17 cellular contexts compared by ENCODE assay signal in the genomic region with DNA sequence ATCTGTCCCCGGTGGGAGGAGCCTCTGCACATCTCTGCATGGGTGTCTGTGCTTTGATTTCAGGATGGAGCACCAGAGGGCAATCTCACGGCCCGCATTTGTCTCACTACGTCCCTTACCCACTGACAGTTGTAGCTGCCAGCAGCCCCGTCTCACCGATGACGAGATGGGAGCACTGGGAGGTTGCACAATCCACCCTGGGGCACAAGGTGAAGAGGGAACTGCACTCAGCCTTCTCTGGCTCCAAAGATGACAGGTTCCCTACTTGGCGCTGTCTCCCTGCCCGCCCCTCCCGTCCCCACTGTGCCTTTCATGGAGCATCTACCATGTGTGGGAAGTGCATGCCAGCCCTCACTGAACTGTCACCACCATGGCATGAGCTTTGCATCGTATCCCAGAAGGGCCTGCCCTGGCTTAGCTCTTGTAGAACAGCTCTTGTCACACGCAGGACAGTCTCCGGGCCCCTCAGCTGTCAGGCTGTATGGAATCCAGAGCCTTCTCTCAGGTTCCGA.
DNase-seq lines count a peak whose midpoint lies in the region; TF ChIP-seq lines count a peak whose summit lies in the region.
"Had no signal": no experiment of that assay in that cellular context is flagged by ENCODE, and none has a peak within 500 bp of the region (broad histone marks: within the 10 kb centered on the region; RNA-seq: fewer than 3 reads in every experiment).

No MANE protein-coding gene starts in this region.

- H3K36me3 ChIP-seq in PC-9 (ENCODE audit: low read depth): no peaks in the 10 kb centered on the region
- no peaks in the 10 kb centered on the region for H3K36me3 ChIP-seq in trophoblast cell (ENCODE audit: control insufficient read depth in 1 of 2, insufficient read depth in 2 of 2, low read length in 2 of 2)

- DNase-seq in ELF-1 (ENCODE audit: low read depth, low spot score) (peak; percentile 43), PC-9 (peak; percentile 68 to 83), epithelial cell of esophagus (ENCODE audit: low read depth) (peak; percentile 85), trophoblast cell (peak; percentile 99 to 100), progenitor cell of endocrine pancreas (ENCODE audit: low spot score, unreplicated experiment) (no peak), osteocyte (ENCODE audit: extremely low spot score, unreplicated experiment) (no peak), coronary artery (ENCODE audit: low spot score) (no peak)
- DNase-seq in activated T-cell treated with anti-CD3 and anti-CD28 coated beads, Interleukin-2, amount 50 U/mL, for 24 hours: no peak
- DNase-seq: activated CD4-positive, alpha-beta T cell treated with anti-CD3 and anti-CD28 coated beads for 48 hours; activated effector memory CD4-positive, alpha-beta T cell treated with anti-CD3 and anti-CD28 coated beads, Interleukin-2, amount 50 U/mL, for 16 hours; effector memory CD4-positive, alpha-beta T cell; hypothalamus; NCI-H1436 treated with DMSO at 0.1 percent for 48 hours; stimulated activated CD4-positive, alpha-beta T cell treated with anti-CD3 and anti-CD28 coated beads, Interleukin-4, amount 100 ng/mL, for 1 hour had no signal

- POLR2A ChIA-PET in PC-9 (lab: Charles Lee; ENCODE audit: unreplicated experiment): interaction anchor here (0.7 kb wide), 1 partner anchor 99 kb away, joined by 6 read pairs; no protein-coding TSS in a partner anchor

- H4K12ac ChIP-seq in trophoblast cell (ENCODE audit: low read depth, low read length): no peak overlapping the region

- H3K4ac ChIP-seq in trophoblast cell (ENCODE audit: low read depth, low read length): no peak overlapping the region

- H3K9me3 ChIP-seq in PC-9 (ENCODE audit: insufficient read depth, low read depth) (no peaks in the 10 kb centered on the region), trophoblast cell (ENCODE audit: insufficient read depth, low read depth, low read length) (peaks cover 2% of the 10 kb centered on the region)

- no peak overlapping the region for H3K9ac ChIP-seq in trophoblast cell (ENCODE audit: low read length)

- no peak overlapping the region for H3K18ac ChIP-seq in trophoblast cell (ENCODE audit: low read length)

- H3K4me2 ChIP-seq in PC-9 (peak overlapping the region; percentile 22), trophoblast cell (ENCODE audit: low read length) (no peak overlapping the region)

- peaks cover 45% of the 10 kb centered on the region for H3K79me1 ChIP-seq in trophoblast cell (ENCODE audit: low read length)

- H3K4me3 ChIP-seq in PC-9 (no peak overlapping the region), epithelial cell of esophagus (ENCODE audit: low read length) (no peak overlapping the region), trophoblast cell (ENCODE audit: low read depth, low read length) (no peak overlapping the region), coronary artery (no peak overlapping the region)
- H3K4me3 ChIP-seq: SK-N-MC had no signal

- peaks cover 16% of the 10 kb centered on the region; the same call in 1 of the 2 replicates for H3F3A ChIP-seq in PC-9 (ENCODE audit: insufficient read depth, low read depth)

- H3K14ac ChIP-seq in trophoblast cell (ENCODE audit: low read length): no peak overlapping the region

- H3K79me2 ChIP-seq in PC-9 (ENCODE audit: low read depth) (no peaks in the 10 kb centered on the region), trophoblast cell (ENCODE audit: control insufficient read depth, insufficient read depth, low read length, poor library complexity) (peaks cover 9% of the 10 kb centered on the region)

- H3K4me1 ChIP-seq in PC-9 (replicated peaks; ENCODE audit: insufficient read depth) (peaks cover 25% of the 10 kb centered on the region), trophoblast cell (ENCODE audit: control insufficient read depth in 1 of 2, insufficient read depth in 2 of 2, low read length in 2 of 2) (peaks cover 45 to 49% of the 10 kb centered on the region in 2 experiments)

- H3K27ac Mint-ChIP-seq in progenitor cell of endocrine pancreas (no peak overlapping the region), osteocyte (ENCODE audit: unreplicated experiment) (no peak overlapping the region)
- no peak overlapping the region for H3K27ac Mint-ChIP-seq in activated T-cell treated with anti-CD3 and anti-CD28 coated beads, Interleukin-2, amount 50 U/mL, for 24 hours
- H3K27ac Mint-ChIP-seq: B cell had no signal

- no CpG with 5 or more reads among the region's 14 CpGs for WGBS in trophoblast cell (ENCODE audit: extremely low coverage, insufficient coverage, insufficient read length)

- no peak overlapping the region for H2BK120ac ChIP-seq in trophoblast cell (ENCODE audit: insufficient read depth, low read length, poor library complexity)

- H3K4me3 Mint-ChIP-seq in progenitor cell of endocrine pancreas (ENCODE audit: low read depth): no peak overlapping the region
- H3K4me3 Mint-ChIP-seq in osteocyte (ENCODE audit: unreplicated experiment): no peak overlapping the region
- no peak overlapping the region for H3K4me3 Mint-ChIP-seq in activated T-cell treated with anti-CD3 and anti-CD28 coated beads, Interleukin-2, amount 50 U/mL, for 24 hours
- H3K4me3 Mint-ChIP-seq: B cell; central memory CD8-positive, alpha-beta T cell had no signal

- intact Hi-C loops in PC-9 (cut with micrococcal nuclease; ENCODE audit: unreplicated experiment): loop anchor here (2.0 to 10.0 kb wide), 7 partner anchors 37 to 365 kb away; partner anchors contain the start of genes PMEPA1 and ZBP1

- peak overlapping the region; percentile 66 for H2BK12ac ChIP-seq in trophoblast cell (ENCODE audit: low read length)

- H3K9me3 Mint-ChIP-seq in progenitor cell of endocrine pancreas (ENCODE audit: low read depth) (no peaks in the 10 kb centered on the region), osteocyte (ENCODE audit: unreplicated experiment) (no peaks in the 10 kb centered on the region)
- no peaks in the 10 kb centered on the region for H3K9me3 Mint-ChIP-seq in activated T-cell treated with anti-CD3 and anti-CD28 coated beads, Interleukin-2, amount 50 U/mL, for 24 hours
- H3K9me3 Mint-ChIP-seq: central memory CD8-positive, alpha-beta T cell had no signal

- no peak overlapping the region for H4K8ac ChIP-seq in trophoblast cell (ENCODE audit: low read depth, low read length)

- H2BK5ac ChIP-seq in trophoblast cell (ENCODE audit: low read depth, low read length, poor library complexity): peak overlapping the region; percentile 82

- H4K91ac ChIP-seq in trophoblast cell (ENCODE audit: low read depth, low read length): peak overlapping the region; percentile 93

- no peaks in the 10 kb centered on the region for H3K36me3 Mint-ChIP-seq in progenitor cell of endocrine pancreas (ENCODE audit: insufficient read depth)
- H3K36me3 Mint-ChIP-seq in osteocyte (ENCODE audit: unreplicated experiment): no peaks in the 10 kb centered on the region
- no peaks in the 10 kb centered on the region for H3K36me3 Mint-ChIP-seq in activated T-cell treated with anti-CD3 and anti-CD28 coated beads, Interleukin-2, amount 50 U/mL, for 24 hours (ENCODE audit: low read depth)

- TF ChIP-seq CTCF in PC-9 (conservative IDR thresholded peaks at IDR 0.05) (no peak; the same call in 1 of the 2 replicates), epithelial cell of esophagus (IDR thresholded peaks at IDR 0.05; ENCODE audit: insufficient read depth, low read depth, low read length, missing control alignments) (no peak), progenitor cell of endocrine pancreas (IDR thresholded peaks at IDR 0.05; ENCODE audit: unreplicated experiment) (no peak), osteocyte (IDR thresholded peaks at IDR 0.05) (no peak), coronary artery (IDR thresholded peaks at IDR 0.05) (no peak)

- no peaks in the 10 kb centered on the region for H3K9me2 ChIP-seq in PC-9 (ENCODE audit: insufficient read depth)

- peaks cover 6% of the 10 kb centered on the region for H3K4me1 Mint-ChIP-seq in progenitor cell of endocrine pancreas (ENCODE audit: low read depth)
- H3K4me1 Mint-ChIP-seq in osteocyte (ENCODE audit: unreplicated experiment): peaks cover 21% of the 10 kb centered on the region
- no peaks in the 10 kb centered on the region for H3K4me1 Mint-ChIP-seq in activated T-cell treated with anti-CD3 and anti-CD28 coated beads, Interleukin-2, amount 50 U/mL, for 24 hours (ENCODE audit: low read depth)
- H3K4me1 Mint-ChIP-seq: central memory CD8-positive, alpha-beta T cell had no signal

- H3K27ac ChIP-seq in PC-9 (0 out of 2 replicates have a peak overlapping the region, but pooled peaks have one; percentile 1), trophoblast cell (ENCODE audit: low read depth, low read length) (peak overlapping the region; percentile 93), coronary artery (no peak overlapping the region)
- H3K27ac ChIP-seq: SK-N-MC had no signal

- BruUV-seq in PC-9 (replicated peaks; lab: Mats Ljungman, UMichigan): no TSS peak

- CTCF ChIA-PET in PC-9 (lab: Charles Lee): interaction anchor here (0.7 to 1.1 kb wide), 2 partner anchors 61 to 421 kb away, joined by 5 to 6 read pairs; no protein-coding TSS in a partner anchor

- H2AK5ac ChIP-seq in trophoblast cell (ENCODE audit: low read length): no peak overlapping the region

- no peaks in the 10 kb centered on the region for H3K27me3 ChIP-seq in PC-9 (ENCODE audit: insufficient read depth, low read depth)
- H3K27me3 ChIP-seq in trophoblast cell (ENCODE audit: insufficient read depth, low read length): no peaks in the 10 kb centered on the region

- no peak overlapping the region for H3K23ac ChIP-seq in trophoblast cell (ENCODE audit: low read length)

- H3K27me3 Mint-ChIP-seq in progenitor cell of endocrine pancreas (peaks cover 22% of the 10 kb centered on the region), osteocyte (ENCODE audit: unreplicated experiment) (peaks cover 35% of the 10 kb centered on the region)
- peaks cover 18% of the 10 kb centered on the region for H3K27me3 Mint-ChIP-seq in activated T-cell treated with anti-CD3 and anti-CD28 coated beads, Interleukin-2, amount 50 U/mL, for 24 hours

- no peaks in the 10 kb centered on the region for H4K20me1 ChIP-seq in PC-9 (ENCODE audit: insufficient read depth)

- H2AFZ ChIP-seq in PC-9 (no peak overlapping the region), trophoblast cell (ENCODE audit: insufficient read depth, low read length, poor library complexity) (no peak overlapping the region)

Comparison
In these comparisons a context has a peak if more than half of its experiments do, and no peak if none do; other contexts are left out.
1. DNase-seq: peak in ELF-1 (single experiment), PC-9 (2 of 2), epithelial cell of esophagus (single experiment) and trophoblast cell (2 of 2); none in progenitor cell of endocrine pancreas (single experiment), osteocyte (single experiment), coronary artery (single experiment) and activated T-cell treated with anti-CD3 and anti-CD28 coated beads, Interleukin-2, amount 50 U/mL, for 24 hours (single experiment).
2. H3K27ac ChIP-seq: peak in PC-9 (single experiment) and trophoblast cell (single experiment); none in coronary artery (0 of 2).